9 cellular contexts compared by ENCODE assay signal in the genomic region with DNA sequence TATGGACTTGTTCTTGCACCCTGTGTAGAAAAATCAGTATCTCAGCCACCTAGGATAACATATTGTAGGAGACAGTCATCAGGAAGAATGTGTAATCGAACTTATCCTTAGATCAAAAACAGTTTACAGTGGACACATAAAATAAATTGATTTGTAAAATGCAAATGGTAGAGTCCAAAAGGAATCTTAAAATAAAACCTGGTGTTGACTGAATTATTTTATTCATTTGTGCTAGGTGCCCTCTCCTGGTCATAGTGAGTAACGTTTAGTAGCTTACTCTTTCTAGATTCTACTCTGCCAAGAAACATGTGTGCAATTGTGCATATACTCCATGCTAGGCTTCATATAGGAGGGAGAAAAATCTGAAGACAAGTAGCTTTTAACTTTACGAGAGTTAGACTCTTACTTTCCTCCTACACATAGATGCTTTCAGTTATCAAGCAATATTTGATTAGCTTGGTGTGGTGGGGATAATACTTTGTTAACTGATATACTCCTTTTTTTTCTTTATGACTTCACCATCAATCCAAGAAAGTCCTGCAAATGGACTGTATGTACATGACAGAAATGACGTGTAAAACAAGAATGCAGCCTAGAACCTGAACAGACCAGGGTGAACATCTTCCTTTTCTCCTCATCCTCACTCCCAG. TPM values are rescaled to one million over a fixed set of nuclear protein-coding genes. Genes with fewer than 3 reads are reported as not detected.
DNase-seq lines count a peak whose midpoint lies in the region; ATAC-seq and TF ChIP-seq lines count a peak whose summit lies in the region.
"Had no signal": no experiment of that assay in that cellular context is flagged by ENCODE, and none has a peak within 500 bp of the region (broad histone marks: within the 10 kb centered on the region; RNA-seq: fewer than 3 reads in every experiment).

No MANE protein-coding gene starts in this region.

- no peaks in the 10 kb centered on the region for H3K4me1 Mint-ChIP-seq in neural crest cell
- H3K4me1 Mint-ChIP-seq: stimulated activated naive B cell treated with anti-CD40 and anti-IgM and Interleukin-4, amounts not matched to agents 10 μg/mL and 1 μg/mL and 100 μg/mL, for 72 hours had no signal

- no peak overlapping the region for H3K27ac Mint-ChIP-seq in neural crest cell (ENCODE audit: unreplicated experiment)
- H3K27ac Mint-ChIP-seq: stimulated activated naive B cell treated with anti-CD40 and anti-IgM and Interleukin-4, amounts not matched to agents 10 μg/mL and 1 μg/mL and 100 μg/mL, for 72 hours had no signal

- no peaks in the 10 kb centered on the region for H3K9me3 ChIP-seq in MG63

- no peak overlapping the region for H3K4me3 Mint-ChIP-seq in neural crest cell
- H3K4me3 Mint-ChIP-seq: stimulated activated naive B cell treated with anti-CD40 and anti-IgM and Interleukin-4, amounts not matched to agents 10 μg/mL and 1 μg/mL and 100 μg/mL, for 72 hours had no signal

- ATAC-seq in HG02759 (IDR thresholded peaks at IDR 0.05; ENCODE audit: unreplicated experiment) = peak; percentile 65

- no peaks in the 10 kb centered on the region for H3K9me3 Mint-ChIP-seq in neural crest cell
- H3K9me3 Mint-ChIP-seq: stimulated activated naive B cell treated with anti-CD40 and anti-IgM and Interleukin-4, amounts not matched to agents 10 μg/mL and 1 μg/mL and 100 μg/mL, for 72 hours had no signal

- no peaks in the 10 kb centered on the region for H3K36me3 Mint-ChIP-seq in neural crest cell (ENCODE audit: low read depth)
- H3K36me3 Mint-ChIP-seq: stimulated activated naive B cell treated with anti-CD40 and anti-IgM and Interleukin-4, amounts not matched to agents 10 μg/mL and 1 μg/mL and 100 μg/mL, for 72 hours had no signal

- no peaks in the 10 kb centered on the region for H3K27me3 Mint-ChIP-seq in neural crest cell (ENCODE audit: low read depth)

- no peak overlapping the region for H3K4me3 ChIP-seq in choroid plexus epithelial cell (ENCODE audit: low read depth, low read length)
- H3K4me3 ChIP-seq in MG63 = no peak overlapping the region

- H3K27me3 ChIP-seq in MG63 = no peaks in the 10 kb centered on the region

- DNase-seq in SIG-M5 treated with dmso at 0.1 percent for 504 hours (lab: John Stamatoyannopoulos, UW; ENCODE audit: unreplicated experiment) (peak; percentile 49), SIG-M5 (lab: John Stamatoyannopoulos, UW) (no peak), NCI-H69 (lab: John Stamatoyannopoulos, UW) (peak; percentile 82), choroid plexus epithelial cell (ENCODE audit: low read depth) (peak; percentile 87), neural crest cell (ENCODE audit: low read depth, low spot score) (no peak), MG63 (no peak)
- no peak for DNase-seq in activated effector memory CD4-positive, alpha-beta T cell treated with anti-CD3 and anti-CD28 coated beads, Interleukin-2, amount 50 U/mL, for 16 hours
- DNase-seq: stimulated activated naive B cell treated with anti-CD40 and anti-IgM and Interleukin-4, amounts not matched to agents 10 μg/mL and 1 μg/mL and 100 μg/mL, for 72 hours had no signal

- TF ChIP-seq CTCF in choroid plexus epithelial cell (conservative IDR thresholded peaks at IDR 0.05; ENCODE audit: low read depth, low read length) (peak; percentile 61), neural crest cell (conservative IDR thresholded peaks at IDR 0.05) (peak; percentile 74)

- H3K36me3 ChIP-seq in MG63 = no peaks in the 10 kb centered on the region

RNA-seq across cellular contexts. Expression of gene LOX, which starts 23.7 kb away (rescaled TPM):
- total RNA-seq in neural crest cell = 1.2 and 1.4 TPM in 2 replicates
- total RNA-seq in MG63 (2014; rRNA removed; shearing (Covaris generic); ENCODE audit: low replicate concordance) = 334 and 360 TPM in 2 replicates

RNA-seq across cellular contexts. Expression of gene ZNF474, which starts 27.6 kb away (rescaled TPM):
- total RNA-seq in neural crest cell = 0.30 and 0.47 TPM in 2 replicates
- total RNA-seq in MG63 (2014; rRNA removed; shearing (Covaris generic); ENCODE audit: low replicate concordance) = 0.10 and 0.20 TPM in 2 replicates

Comparison
In these comparisons a context has a peak if more than half of its experiments do, and no peak if none do; other contexts are left out.
1. DNase-seq: peak in SIG-M5 treated with dmso at 0.1 percent for 504 hours (single experiment), NCI-H69 (single experiment) and choroid plexus epithelial cell (single experiment); none in SIG-M5 (single experiment), neural crest cell (single experiment), activated effector memory CD4-positive, alpha-beta T cell treated with anti-CD3 and anti-CD28 coated beads, Interleukin-2, amount 50 U/mL, for 16 hours (single experiment) and MG63 (single experiment).
2. RNA of gene LOX, which starts 23.7 kb away (total RNA-seq): 334 to 360 TPM in MG63; 1.2 to 1.4 TPM in neural crest cell; every median in the first group is over 100 times any median in the second.